Comparison of ENCODE assay signal across 1 cellular context in genomic region chr3:73727117-73727802, GRCh38.
TF ChIP-seq lines count a peak whose summit lies in the region.

No MANE protein-coding gene starts in this region.

TF ChIP-seq in WTC11, 78 proteins besides CTCF, POLR2A, EP300 and RAD21 (continued from another document):
- TF ChIP-seq, protein P1, sequence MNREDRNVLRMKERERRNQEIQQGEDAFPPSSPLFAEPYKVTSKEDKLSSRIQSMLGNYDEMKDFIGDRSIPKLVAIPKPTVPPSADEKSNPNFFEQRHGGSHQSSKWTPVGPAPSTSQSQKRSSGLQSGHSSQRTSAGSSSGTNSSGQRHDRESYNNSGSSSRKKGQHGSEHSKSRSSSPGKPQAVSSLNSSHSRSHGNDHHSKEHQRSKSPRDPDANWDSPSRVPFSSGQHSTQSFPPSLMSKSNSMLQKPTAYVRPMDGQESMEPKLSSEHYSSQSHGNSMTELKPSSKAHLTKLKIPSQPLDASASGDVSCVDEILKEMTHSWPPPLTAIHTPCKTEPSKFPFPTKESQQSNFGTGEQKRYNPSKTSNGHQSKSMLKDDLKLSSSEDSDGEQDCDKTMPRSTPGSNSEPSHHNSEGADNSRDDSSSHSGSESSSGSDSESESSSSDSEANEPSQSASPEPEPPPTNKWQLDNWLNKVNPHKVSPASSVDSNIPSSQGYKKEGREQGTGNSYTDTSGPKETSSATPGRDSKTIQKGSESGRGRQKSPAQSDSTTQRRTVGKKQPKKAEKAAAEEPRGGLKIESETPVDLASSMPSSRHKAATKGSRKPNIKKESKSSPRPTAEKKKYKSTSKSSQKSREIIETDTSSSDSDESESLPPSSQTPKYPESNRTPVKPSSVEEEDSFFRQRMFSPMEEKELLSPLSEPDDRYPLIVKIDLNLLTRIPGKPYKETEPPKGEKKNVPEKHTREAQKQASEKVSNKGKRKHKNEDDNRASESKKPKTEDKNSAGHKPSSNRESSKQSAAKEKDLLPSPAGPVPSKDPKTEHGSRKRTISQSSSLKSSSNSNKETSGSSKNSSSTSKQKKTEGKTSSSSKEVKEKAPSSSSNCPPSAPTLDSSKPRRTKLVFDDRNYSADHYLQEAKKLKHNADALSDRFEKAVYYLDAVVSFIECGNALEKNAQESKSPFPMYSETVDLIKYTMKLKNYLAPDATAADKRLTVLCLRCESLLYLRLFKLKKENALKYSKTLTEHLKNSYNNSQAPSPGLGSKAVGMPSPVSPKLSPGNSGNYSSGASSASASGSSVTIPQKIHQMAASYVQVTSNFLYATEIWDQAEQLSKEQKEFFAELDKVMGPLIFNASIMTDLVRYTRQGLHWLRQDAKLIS (CRISPR knock-in tag; IDR thresholded peaks at IDR 0.05; ENCODE audit: borderline replicate concordance): no peak
- TF ChIP-seq ELF4 (CRISPR knock-in tag; IDR thresholded peaks at IDR 0.05; ENCODE audit: low read depth): no peak
- TF ChIP-seq RELA (CRISPR knock-in tag; IDR thresholded peaks at IDR 0.05; ENCODE audit: borderline replicate concordance): no peak
